9 cellular contexts compared by ENCODE assay signal in genomic region chr1:68128157-68128556, GRCh38.
DNase-seq lines count a peak whose midpoint lies in the region; ATAC-seq and TF ChIP-seq lines count a peak whose summit lies in the region.
"Had no signal": no experiment of that assay in that cellular context is flagged by ENCODE, and none has a peak within 500 bp of the region (broad histone marks: within the 10 kb centered on the region; RNA-seq: fewer than 3 reads in every experiment).

No MANE protein-coding gene starts in this region.

- intact Hi-C loops in sciatic nerve (cut with DNase I), result no loop called here

- no peak for TF ChIP-seq CTCF in kidney epithelial cell (IDR thresholded peaks at IDR 0.05; ENCODE audit: insufficient read depth, low read length, poor library complexity, severe bottlenecking)

- no peak overlapping the region for H3K4me3 ChIP-seq in kidney epithelial cell (ENCODE audit: low read depth, low read length)

- ATAC-seq in GM18511 (IDR thresholded peaks at IDR 0.05; ENCODE audit: unreplicated experiment), result peak; percentile 74
- ATAC-seq in HG02759 (IDR thresholded peaks at IDR 0.05; ENCODE audit: unreplicated experiment), result peak; percentile 64
- ATAC-seq in GM21576 (IDR thresholded peaks at IDR 0.05; ENCODE audit: unreplicated experiment), result no peak
- no peak for ATAC-seq in sciatic nerve

- H3K27me3 ChIP-seq in kidney epithelial cell (ENCODE audit: control insufficient read depth, insufficient read depth, low read length), result no peaks in the 10 kb centered on the region

- H3K36me3 ChIP-seq in kidney epithelial cell (ENCODE audit: control insufficient read depth, insufficient read depth, low read length), result peaks cover 3% of the 10 kb centered on the region

- DNase-seq in SW480 (ENCODE audit: low spot score), result peak; percentile 95
- peak; percentile 52 for DNase-seq in kidney epithelial cell (ENCODE audit: low read depth)
- DNase-seq in T-helper 9 cell, result no peak
- DNase-seq in NCI-H345 (lab: John Stamatoyannopoulos, UW), result no peak
- no peak for DNase-seq in sciatic nerve (ENCODE audit: low spot score)
- DNase-seq: COR-L47 had no signal

Comparison
In these comparisons a context has a peak if more than half of its experiments do, and no peak if none do; other contexts are left out.
1. ATAC-seq: peak in GM18511 (single experiment) and HG02759 (single experiment); none in GM21576 (single experiment) and sciatic nerve (single experiment).
2. DNase-seq: peak in SW480 (single experiment) and kidney epithelial cell (single experiment); none in T-helper 9 cell (single experiment), NCI-H345 (single experiment) and sciatic nerve (single experiment).